Comparison of ENCODE assay signal across 8 cellular contexts in the genomic region with DNA sequence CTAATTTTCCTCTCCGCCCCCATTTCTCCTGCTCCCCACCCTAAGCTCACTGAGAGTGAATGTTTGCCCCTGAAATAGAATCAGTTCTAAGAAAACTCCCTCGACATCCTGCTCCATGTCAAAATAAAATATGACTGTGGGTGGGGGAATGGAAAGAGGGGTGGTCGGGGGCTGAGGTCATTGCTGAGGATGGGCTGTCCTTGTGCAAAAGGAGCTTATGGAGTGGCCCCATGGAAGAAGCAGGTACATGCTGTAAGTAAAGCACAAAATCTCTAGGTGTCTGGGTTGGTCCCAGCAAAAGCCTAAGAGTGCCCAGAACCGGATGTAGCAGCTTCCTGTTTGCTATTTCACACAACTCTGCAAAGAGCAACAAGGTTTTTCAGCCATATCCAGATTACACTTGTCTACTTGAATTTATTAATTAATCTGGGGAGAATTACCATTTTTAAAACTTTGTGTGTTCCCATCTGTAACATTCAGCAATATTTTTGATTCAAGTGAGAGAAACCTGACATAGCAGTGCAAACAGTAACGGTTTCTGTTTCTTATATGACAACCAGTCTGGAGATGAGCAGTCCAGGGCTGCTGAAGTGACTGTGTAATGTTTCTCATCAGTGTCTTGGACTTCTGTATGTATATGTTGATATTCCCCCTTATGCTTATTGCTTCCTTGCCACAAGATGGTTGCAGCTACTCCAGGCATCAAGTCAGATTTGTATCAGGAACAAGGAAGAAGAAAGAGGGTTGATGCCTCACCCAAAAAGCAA.
DNase-seq lines count a peak whose midpoint lies in the region; ATAC-seq and TF ChIP-seq lines count a peak whose summit lies in the region.

No MANE protein-coding gene starts in this region.

- peak overlapping the region; percentile 66 for H3K4me3 ChIP-seq in Loucy (ENCODE audit: low read length, poor library complexity, severe bottlenecking)

- TF ChIP-seq CTCF in Loucy (conservative IDR thresholded peaks at IDR 0.05; ENCODE audit: low read length) = no peak

- intact Hi-C loops in posterior cingulate gyrus (cut with DNase I) = no loop called here

- H3K27me3 ChIP-seq in Loucy (ENCODE audit: insufficient read depth, low read length, poor library complexity, severe bottlenecking) = no peaks in the 10 kb centered on the region

- no peaks in the 10 kb centered on the region for H3K36me3 ChIP-seq in Loucy (ENCODE audit: insufficient read depth, low read length)

- DNase-seq in effector CD4-positive, alpha-beta T cell = peak; percentile 20
- DNase-seq in DMS153 (lab: John Stamatoyannopoulos, UW) = no peak
- DNase-seq in posterior cingulate gyrus = no peak
- no peak for DNase-seq in epidermal melanocyte (ENCODE audit: insufficient read length, low spot score)
- no peak for DNase-seq in NCI-H1105 treated with DMSO at 0.1 percent for 48 hours (lab: John Stamatoyannopoulos, UW)

- peak; percentile 63 for ATAC-seq in GM18498 (IDR thresholded peaks at IDR 0.05; ENCODE audit: unreplicated experiment)
- peak; percentile 58 for ATAC-seq in GM21619 (IDR thresholded peaks at IDR 0.05; ENCODE audit: unreplicated experiment)

- no peaks in the 10 kb centered on the region for H3K79me2 ChIP-seq in Loucy (ENCODE audit: insufficient read depth, low read length)

- no peaks in the 10 kb centered on the region for H3K9me3 ChIP-seq in Loucy (ENCODE audit: insufficient read depth, low read depth, low read length)

- H4K20me1 ChIP-seq in Loucy (ENCODE audit: insufficient read depth, low read length, poor library complexity, severe bottlenecking) = no peaks in the 10 kb centered on the region

- peaks cover 58% of the 10 kb centered on the region for H3K4me1 ChIP-seq in Loucy (ENCODE audit: insufficient read depth, low read length, poor library complexity, severe bottlenecking)

- peak overlapping the region; percentile 80 for H3K4me2 ChIP-seq in Loucy (ENCODE audit: low read depth, low read length, poor library complexity, severe bottlenecking)

- peak overlapping the region; percentile 63 for H3K9ac ChIP-seq in Loucy (ENCODE audit: low read depth, low read length, poor library complexity, severe bottlenecking)

- no peaks in the 10 kb centered on the region for H3K9me2 ChIP-seq in Loucy (replicated peaks; ENCODE audit: low read depth, low read length)

- H2AFZ ChIP-seq in Loucy (ENCODE audit: low read length) = peak overlapping the region; percentile 69; the same call in 1 of the 2 replicates

- peaks cover 18% of the 10 kb centered on the region; the same call in 1 of the 2 replicates for H3F3A ChIP-seq in Loucy (ENCODE audit: low read depth)
